ENCODE assay signal across 9 cellular contexts in the genomic region with DNA sequence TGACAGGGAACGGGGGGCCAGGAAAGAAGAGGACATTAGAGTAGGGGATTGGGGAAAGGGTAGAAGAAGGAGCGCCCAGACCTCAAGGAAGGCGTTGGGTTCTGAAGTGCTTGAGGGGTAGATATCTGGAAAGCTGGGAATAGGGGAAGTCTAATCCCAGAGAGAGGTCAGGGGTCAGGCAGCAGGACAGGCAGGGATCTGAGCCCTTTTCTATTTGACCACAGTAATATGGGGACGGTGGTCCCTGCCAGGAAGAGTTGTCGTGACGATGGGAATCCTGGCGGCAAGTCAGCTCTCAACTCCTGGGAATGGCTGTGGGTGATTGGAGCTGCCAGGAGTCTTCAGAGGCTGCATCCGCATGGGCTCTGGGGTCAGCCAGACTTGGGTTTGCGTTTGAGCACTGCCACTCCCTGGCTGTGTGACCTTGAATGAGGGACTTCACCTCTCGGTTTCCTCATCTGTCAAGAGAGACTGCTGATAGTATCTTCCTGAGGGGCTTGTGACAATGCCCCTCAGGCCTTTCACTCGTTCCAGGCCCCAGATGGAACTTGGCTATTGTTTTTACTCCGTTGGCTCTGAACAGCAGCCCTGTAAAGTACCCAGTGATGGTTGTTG. TPM values are rescaled to one million over a fixed set of nuclear protein-coding genes. Genes with fewer than 3 reads are reported as not detected.
A peak's percentile ranks its signal among the peaks of the same experiment; 100 is the strongest.
DNase-seq lines count a peak whose midpoint lies in the region; ATAC-seq and TF ChIP-seq lines count a peak whose summit lies in the region.
"Had no signal": no experiment of that assay in that cellular context is flagged by ENCODE, and none has a peak within 500 bp of the region (broad histone marks: within the 10 kb centered on the region; RNA-seq: fewer than 3 reads in every experiment).

No MANE protein-coding gene starts in this region.

- intact Hi-C loops in natural killer cell (cut with micrococcal nuclease) (loop anchor here (2.0 to 5.0 kb wide), 3 partner anchors 45 to 99 kb away; partner anchors contain the start of genes FUZ and PNKP), sciatic nerve (cut with DNase I) (no loop called here)

- H3K36me3 ChIP-seq in BLaER1 = peaks cover 29% of the 10 kb centered on the region
- no peaks in the 10 kb centered on the region for H3K36me3 ChIP-seq in effector memory CD4-positive, alpha-beta T cell (ENCODE audit: control insufficient read depth, insufficient read depth, low read length)

- peak overlapping the region; percentile 71 for H3K27ac ChIP-seq in BLaER1
- no peak overlapping the region for H3K27ac ChIP-seq in effector memory CD4-positive, alpha-beta T cell (ENCODE audit: insufficient read depth, low read length, poor library complexity, severe bottlenecking)

- DNase-seq in NB4 (ENCODE audit: low read depth) = no peak
- no peak for DNase-seq in effector memory CD4-positive, alpha-beta T cell
- DNase-seq in natural killer cell = no peak
- DNase-seq in HuH-7.5 (ENCODE audit: low spot score) = no peak
- no peak for DNase-seq in sciatic nerve (ENCODE audit: low spot score)
- DNase-seq: MV-4-11 had no signal

- TF ChIP-seq POLR2A in NB4 (IDR thresholded peaks at IDR 0.05; ENCODE audit: extremely low read depth, insufficient read length) = no peak

- no peaks in the 10 kb centered on the region for H3K27me3 Mint-ChIP-seq in natural killer cell (ENCODE audit: low read depth in 2 of 2)

- no peak for TF ChIP-seq CTCF in NB4 (IDR thresholded peaks at IDR 0.05; ENCODE audit: low read depth, low read length)
- no peak for TF ChIP-seq CTCF in natural killer cell (IDR thresholded peaks at IDR 0.05)

- peak overlapping the region; percentile 89 for H3K9ac ChIP-seq in BLaER1

- H3K9me3 ChIP-seq in BLaER1 = no peaks in the 10 kb centered on the region
- no peaks in the 10 kb centered on the region for H3K9me3 ChIP-seq in effector memory CD4-positive, alpha-beta T cell (ENCODE audit: control insufficient read depth, low read length)

- no peaks in the 10 kb centered on the region for H3K9me3 Mint-ChIP-seq in natural killer cell

- H3K4me3 ChIP-seq in BLaER1 (peak overlapping the region; percentile 85), NB4 (ENCODE audit: low read depth, low read length) (peak overlapping the region; percentile 91)
- peak overlapping the region; percentile 78 for H3K4me3 ChIP-seq in effector memory CD4-positive, alpha-beta T cell (ENCODE audit: insufficient read depth, low read depth, low read length, poor library complexity, severe bottlenecking)

- peak overlapping the region; percentile 97 for H3K4me2 ChIP-seq in BLaER1

- peak overlapping the region; percentile 94 for H3K4me3 Mint-ChIP-seq in natural killer cell

- H4K20me1 ChIP-seq in BLaER1 = peaks cover 32% of the 10 kb centered on the region

- H3K4me1 Mint-ChIP-seq in natural killer cell = peaks cover 52 to 63% of the 10 kb centered on the region in 2 donors

- ATAC-seq in natural killer cell (no peak), GM18868 (IDR thresholded peaks at IDR 0.05; ENCODE audit: unreplicated experiment) (no peak), sciatic nerve (no peak), HG03280 (IDR thresholded peaks at IDR 0.05; ENCODE audit: unreplicated experiment) (no peak)

- peak overlapping the region; percentile 91 to 93 for H3K27ac Mint-ChIP-seq in natural killer cell

- H3K36me3 Mint-ChIP-seq in natural killer cell = no peaks in the 10 kb centered on the region

- H3K27me3 ChIP-seq in BLaER1 = no peaks in the 10 kb centered on the region
- H3K27me3 ChIP-seq in effector memory CD4-positive, alpha-beta T cell (replicated peaks; ENCODE audit: control insufficient read depth, insufficient read depth, low read length, poor library complexity, severe bottlenecking) = no peaks in the 10 kb centered on the region

- peaks cover 23% of the 10 kb centered on the region for H3K4me1 ChIP-seq in BLaER1
- peaks cover 21% of the 10 kb centered on the region for H3K4me1 ChIP-seq in effector memory CD4-positive, alpha-beta T cell (ENCODE audit: control insufficient read depth, insufficient read depth, low read length, poor library complexity, severe bottlenecking)

RNA-seq across cellular contexts. Expression of gene AP2A1, which starts 1.3 kb away (rescaled TPM):
- total RNA-seq in natural killer cell = 100 to 1,000 TPM; 137 to 163 (median 161) TPM
- total RNA-seq in sciatic nerve = 74.3 TPM

RNA-seq across cellular contexts. Expression of gene TSKS, which starts 5.0 kb away (rescaled TPM):
- total RNA-seq in natural killer cell (1 to 10 TPM in 2 of 3 donors, under 1 TPM in 1; 0.35 to 2.4 (median 1.7) TPM), sciatic nerve (0.85 TPM)

RNA-seq across cellular contexts. Expression of gene FUZ, which starts 45.0 kb away (rescaled TPM):
- total RNA-seq in natural killer cell = 10 to 100 TPM; 17.7 to 33.1 (median 20.6) TPM
- 26.4 TPM for total RNA-seq in sciatic nerve

RNA-seq across cellular contexts. Expression of gene MED25, which starts 50.0 kb away (rescaled TPM):
- 100 to 1,000 TPM in 1 of 3 donors, 10 to 100 TPM in 2; 64.2 to 132 (median 69.5) TPM for total RNA-seq in natural killer cell
- 39.7 TPM for total RNA-seq in sciatic nerve
